25 cellular contexts compared by ENCODE assay signal in genomic region chr12:122159879-122160278, GRCh38. TPM values are rescaled to one million over a fixed set of nuclear protein-coding genes. Genes with fewer than 3 reads are reported as not detected.
A peak's percentile ranks its signal among the peaks of the same experiment; 100 is the strongest.
DNase-seq lines count a peak whose midpoint lies in the region; ATAC-seq and TF ChIP-seq lines count a peak whose summit lies in the region.
"Had no signal": no experiment of that assay in that cellular context is flagged by ENCODE, and none has a peak within 500 bp of the region (broad histone marks: within the 10 kb centered on the region; RNA-seq: fewer than 3 reads in every experiment).

No MANE protein-coding gene starts in this region.

- intact Hi-C loops in activated CD4-positive, alpha-beta memory T cell treated with anti-CD3 and anti-CD28 coated beads for 36 hours (cut with micrococcal nuclease): loop anchor here (2.0 kb wide), 1 partner anchor 31 kb away; no protein-coding TSS in a partner anchor

- H3K9me3 Mint-ChIP-seq in WTC11 (no peaks in the 10 kb centered on the region), osteocyte (ENCODE audit: unreplicated experiment) (no peaks in the 10 kb centered on the region)
- H3K9me3 Mint-ChIP-seq in activated CD4-positive, alpha-beta memory T cell treated with anti-CD3 and anti-CD28 coated beads for 36 hours: no peaks in the 10 kb centered on the region
- H3K9me3 Mint-ChIP-seq: stimulated activated naive CD8-positive, alpha-beta T cell treated with anti-CD3 and anti-CD28 coated beads, Interleukin-15, amount 100 ng/mL, for 72 hours had no signal

- H3K27me3 Mint-ChIP-seq in WTC11 (ENCODE audit: low read depth) (no peaks in the 10 kb centered on the region), osteocyte (ENCODE audit: unreplicated experiment) (no peaks in the 10 kb centered on the region)
- H3K27me3 Mint-ChIP-seq in activated CD4-positive, alpha-beta memory T cell treated with anti-CD3 and anti-CD28 coated beads for 36 hours: peaks cover 3% of the 10 kb centered on the region
- H3K27me3 Mint-ChIP-seq: stimulated activated naive CD8-positive, alpha-beta T cell treated with anti-CD3 and anti-CD28 coated beads, Interleukin-15, amount 100 ng/mL, for 72 hours had no signal

- DNase-seq in D341Med (ENCODE audit: low spot score) (peak; percentile 38), WTC11 (ENCODE audit: low spot score) (no peak), osteocyte (ENCODE audit: extremely low spot score, unreplicated experiment) (no peak), NOMO-1 treated with dmso at 0.1 percent for 144 hours (lab: John Stamatoyannopoulos, UW; ENCODE audit: unreplicated experiment) (no peak), HAP-1 (ENCODE audit: low spot score in 2 of 2) (no peak)
- DNase-seq in activated CD4-positive, alpha-beta memory T cell treated with anti-CD3 and anti-CD28 coated beads for 36 hours: no peak
- DNase-seq: activated CD4-positive, alpha-beta T cell treated with anti-CD3 and anti-CD28 coated beads for 4 hours; activated naive CD4-positive, alpha-beta T cell treated with Interleukin-2 at 50 U/mL for 16 hours; activated T-cell treated with anti-CD3 and anti-CD28 coated beads for 4 hours; amygdala; central memory CD4-positive, alpha-beta T cell; IMR-90; left cardiac atrium; MV-4-11; NCI-H2081; nephron progenitor cell; stimulated activated naive CD8-positive, alpha-beta T cell treated with anti-CD3 and anti-CD28 coated beads, Interleukin-15, amount 100 ng/mL, for 72 hours; SW 1271; upper lobe of left lung had no signal

- CTCF ChIA-PET in WTC11 (lab: Charles Lee): interaction anchor here (0.5 to 1.7 kb wide), 3 partner anchors 44 to 105 kb away, joined by 3 to 8 read pairs (median 6); partner anchors contain the start of gene B3GNT4
- CTCF ChIA-PET in activated CD4-positive, alpha-beta memory T cell treated with anti-CD3 and anti-CD28 coated beads for 36 hours (lab: Charles Lee): interaction anchor here (1.6 kb wide), 1 partner anchor 33 kb away, joined by 3 read pairs; no protein-coding TSS in a partner anchor

- H3K27ac ChIP-seq in 22Rv1: no peak overlapping the region
- H3K27ac ChIP-seq: HL-60, upper lobe of left lung had no signal

- peak; percentile 18; the same call in 1 of the 2 replicates for ATAC-seq in WTC11
- ATAC-seq: left cardiac atrium; stimulated activated naive CD8-positive, alpha-beta T cell treated with anti-CD3 and anti-CD28 coated beads, Interleukin-15, amount 100 ng/mL, for 72 hours had no signal

- H3K4me3 ChIP-seq in HAP-1: no peak overlapping the region
- H3K4me3 ChIP-seq: upper lobe of left lung had no signal

- H3K27me3 ChIP-seq in HAP-1 (ENCODE audit: low read depth): no peaks in the 10 kb centered on the region
- H3K27me3 ChIP-seq: upper lobe of left lung had no signal

- no peaks in the 10 kb centered on the region for H3K9me3 ChIP-seq in HAP-1
- H3K9me3 ChIP-seq: upper lobe of left lung had no signal

- H3K36me3 ChIP-seq in HAP-1 (replicated peaks): no peaks in the 10 kb centered on the region
- H3K36me3 ChIP-seq: upper lobe of left lung had no signal

- H3K4me1 Mint-ChIP-seq in WTC11: peaks cover 9% of the 10 kb centered on the region
- H3K4me1 Mint-ChIP-seq in activated CD4-positive, alpha-beta memory T cell treated with anti-CD3 and anti-CD28 coated beads for 36 hours (ENCODE audit: low read depth): peaks cover 10% of the 10 kb centered on the region
- no peaks in the 10 kb centered on the region for H3K4me1 Mint-ChIP-seq in osteocyte (ENCODE audit: unreplicated experiment)
- H3K4me1 Mint-ChIP-seq: nephron progenitor cell had no signal

- TF ChIP-seq RAD21 in Ishikawa (IDR thresholded peaks at IDR 0.05; ENCODE audit: low read depth): peak; percentile 51

- no peaks in the 10 kb centered on the region for H3K4me1 ChIP-seq in HAP-1
- H3K4me1 ChIP-seq: upper lobe of left lung had no signal

- H3K27ac Mint-ChIP-seq in WTC11 (no peak overlapping the region), osteocyte (ENCODE audit: unreplicated experiment) (no peak overlapping the region)
- H3K27ac Mint-ChIP-seq in activated CD4-positive, alpha-beta memory T cell treated with anti-CD3 and anti-CD28 coated beads for 36 hours: no peak overlapping the region
- H3K27ac Mint-ChIP-seq: nephron progenitor cell; stimulated activated naive CD8-positive, alpha-beta T cell treated with anti-CD3 and anti-CD28 coated beads, Interleukin-15, amount 100 ng/mL, for 72 hours had no signal

- H3K36me3 Mint-ChIP-seq in WTC11: no peaks in the 10 kb centered on the region
- H3K36me3 Mint-ChIP-seq in activated CD4-positive, alpha-beta memory T cell treated with anti-CD3 and anti-CD28 coated beads for 36 hours: no peaks in the 10 kb centered on the region
- H3K36me3 Mint-ChIP-seq in osteocyte (ENCODE audit: unreplicated experiment): no peaks in the 10 kb centered on the region

- TF ChIP-seq EP300 in Ishikawa (IDR thresholded peaks at IDR 0.05; ENCODE audit: borderline replicate concordance): no peak

- in situ Hi-C loops in HAP-1 (cut with MboI; ENCODE audit: low sequenced_read_pairs): no loop called here

- POLR2A ChIA-PET in WTC11 (lab: Charles Lee): no interaction called here
- POLR2A ChIA-PET in activated CD4-positive, alpha-beta memory T cell treated with anti-CD3 and anti-CD28 coated beads for 36 hours (lab: Charles Lee): no interaction called here

- H3K4me3 Mint-ChIP-seq in WTC11 (no peak overlapping the region), osteocyte (ENCODE audit: unreplicated experiment) (no peak overlapping the region)
- H3K4me3 Mint-ChIP-seq in activated CD4-positive, alpha-beta memory T cell treated with anti-CD3 and anti-CD28 coated beads for 36 hours: no peak overlapping the region
- H3K4me3 Mint-ChIP-seq: nephron progenitor cell; stimulated activated naive CD8-positive, alpha-beta T cell treated with anti-CD3 and anti-CD28 coated beads, Interleukin-15, amount 100 ng/mL, for 72 hours had no signal

- TF ChIP-seq CTCF in 22Rv1 (IDR thresholded peaks at IDR 0.05): peak; percentile 16; the same call in 1 of the 2 replicates
- no peak for TF ChIP-seq CTCF in WTC11 (IDR thresholded peaks at IDR 0.05)
- no peak for TF ChIP-seq CTCF in osteocyte (IDR thresholded peaks at IDR 0.05)

TF ChIP-seq in Ishikawa, 13 proteins besides CTCF, POLR2A, EP300 and RAD21 (continues in another document):
- TF ChIP-seq NFIC (IDR thresholded peaks at IDR 0.05) (no peak), FOXM1 (IDR thresholded peaks at IDR 0.05; ENCODE audit: borderline replicate concordance, low read depth) (no peak), CEBPB (IDR thresholded peaks at IDR 0.05) (no peak), CREB1 (IDR thresholded peaks at IDR 0.05; ENCODE audit: low read depth) (no peak), EGR1 (IDR thresholded peaks at IDR 0.05) (no peak)

TF ChIP-seq in WTC11, 78 proteins besides CTCF, POLR2A, EP300 and RAD21 (continues in another document):
- TF ChIP-seq ZNF219 (CRISPR knock-in tag; IDR thresholded peaks at IDR 0.05; ENCODE audit: borderline replicate concordance) (no peak), ESRRA (CRISPR knock-in tag; IDR thresholded peaks at IDR 0.05; ENCODE audit: borderline replicate concordance) (no peak), FOXP1 (CRISPR knock-in tag; IDR thresholded peaks at IDR 0.05; ENCODE audit: borderline replicate concordance) (no peak), NFE2L1 (CRISPR knock-in tag; IDR thresholded peaks at IDR 0.05) (no peak), SOX15 (CRISPR knock-in tag; IDR thresholded peaks at IDR 0.05) (no peak), IRF1 (CRISPR knock-in tag; IDR thresholded peaks at IDR 0.05) (no peak), TEAD1 (CRISPR knock-in tag; IDR thresholded peaks at IDR 0.05) (no peak), RORB (CRISPR knock-in tag; IDR thresholded peaks at IDR 0.05) (no peak), ZNF512 (CRISPR knock-in tag; IDR thresholded peaks at IDR 0.05; ENCODE audit: borderline replicate concordance) (no peak), TEAD4 (CRISPR knock-in tag; IDR thresholded peaks at IDR 0.05) (no peak), IRF2 (CRISPR knock-in tag; IDR thresholded peaks at IDR 0.05; ENCODE audit: borderline replicate concordance, low read depth) (no peak)
- TF ChIP-seq, protein P1, sequence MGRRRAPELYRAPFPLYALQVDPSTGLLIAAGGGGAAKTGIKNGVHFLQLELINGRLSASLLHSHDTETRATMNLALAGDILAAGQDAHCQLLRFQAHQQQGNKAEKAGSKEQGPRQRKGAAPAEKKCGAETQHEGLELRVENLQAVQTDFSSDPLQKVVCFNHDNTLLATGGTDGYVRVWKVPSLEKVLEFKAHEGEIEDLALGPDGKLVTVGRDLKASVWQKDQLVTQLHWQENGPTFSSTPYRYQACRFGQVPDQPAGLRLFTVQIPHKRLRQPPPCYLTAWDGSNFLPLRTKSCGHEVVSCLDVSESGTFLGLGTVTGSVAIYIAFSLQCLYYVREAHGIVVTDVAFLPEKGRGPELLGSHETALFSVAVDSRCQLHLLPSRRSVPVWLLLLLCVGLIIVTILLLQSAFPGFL (CRISPR knock-in tag; IDR thresholded peaks at IDR 0.05; ENCODE audit: borderline replicate concordance): no peak

RNA-seq across cellular contexts. Expression of gene IL31, which starts 14.1 kb away (rescaled TPM):
- not detected in 3 replicates for total RNA-seq in WTC11 (2021)
- 1 to 10 TPM; 3.8 to 4.0 TPM for total RNA-seq in activated CD4-positive, alpha-beta memory T cell treated with anti-CD3 and anti-CD28 coated beads for 36 hours
- total RNA-seq in osteocyte: not detected in 2 replicates
- total RNA-seq: Daoy, IMR-90, left cardiac atrium, posterior vena cava, skeletal muscle tissue, upper lobe of left lung had no signal

RNA-seq across cellular contexts. Expression of gene LRRC43, which starts 23.0 kb away (rescaled TPM):
- total RNA-seq in WTC11 (2021) (0.21 to 0.64 TPM (median 0.22 TPM) in 3 replicates), osteocyte (1.0 and 2.0 TPM in 2 replicates)
- under 1 TPM; 0.41 to 0.76 TPM for total RNA-seq in activated CD4-positive, alpha-beta memory T cell treated with anti-CD3 and anti-CD28 coated beads for 36 hours
- total RNA-seq: skeletal muscle tissue had no signal

RNA-seq across cellular contexts. Expression of gene B3GNT4, which starts 43.6 kb away (rescaled TPM):
- total RNA-seq in WTC11 (2021) (1.6 to 2.0 TPM (median 1.6 TPM) in 3 replicates), osteocyte (0.21 and 0.64 TPM in 2 replicates)
- total RNA-seq in activated CD4-positive, alpha-beta memory T cell treated with anti-CD3 and anti-CD28 coated beads for 36 hours: 1 to 10 TPM; 2.3 to 3.6 TPM
- total RNA-seq: Daoy, left cardiac atrium, skeletal muscle tissue had no signal
